Comparison of ENCODE assay signal across 1 cellular context in genomic region chr11:2928605-2929510, GRCh38.
TF ChIP-seq lines count a peak whose summit lies in the region.

Gene PHLDA2 (minus strand): TSS chr11:2929420. CDS start chr11:2929364, 56 bp downstream.

TF ChIP-seq in K562, 482 proteins besides CTCF, POLR2A, EP300 and RAD21 (continued from another document and continues in another):
- TF ChIP-seq GATAD2A (IDR thresholded peaks at IDR 0.05) (no peak; the same call in 1 of the 2 replicates), ZNF668 (CRISPR knock-in tag; IDR thresholded peaks at IDR 0.05) (no peak), FOXO4 (CRISPR knock-in tag; IDR thresholded peaks at IDR 0.05) (no peak), ETS1 (conservative IDR thresholded peaks at IDR 0.05; ENCODE audit: control insufficient read depth, low read depth, low read length) (no peak; the same call in 1 of the 2 replicates), ZC3H4 (CRISPR knock-in tag; IDR thresholded peaks at IDR 0.05; ENCODE audit: borderline replicate concordance) (peak; percentile 57; the same call in 1 of the 2 replicates), KLF13 (tag; IDR thresholded peaks at IDR 0.05; ENCODE audit: borderline replicate concordance, low read depth) (no peak), ZNF76 (CRISPR knock-in tag; IDR thresholded peaks at IDR 0.05; ENCODE audit: borderline replicate concordance) (no peak), ZBTB5 (IDR thresholded peaks at IDR 0.05) (0 out of 2 replicates have a peak, but pooled peaks have one; percentile 20), ZMIZ1 (IDR thresholded peaks at IDR 0.05; ENCODE audit: low read depth in 2 of 2, low read length in 2 of 2) (0 out of 4 replicates have a peak, but pooled peaks of 1 of the 2 experiments have one; percentile 24), AFF1 (IDR thresholded peaks at IDR 0.05; ENCODE audit: low read depth in 1 of 2, partially characterized antibody in 2 of 2) (no peak), MCM3 (IDR thresholded peaks at IDR 0.05) (no peak), PPARD (CRISPR knock-in tag; IDR thresholded peaks at IDR 0.05) (no peak), SNRNP70 (optimal IDR thresholded peaks at IDR 0.05; ENCODE audit: low read depth, low read length) (no peak), HDGF (IDR thresholded peaks at IDR 0.05) (no peak), DDX20 (tag; IDR thresholded peaks at IDR 0.05; ENCODE audit: low read depth) (no peak), BRCA1 (IDR thresholded peaks at IDR 0.05) (no peak), BRCA1 (CRISPR knock-in tag; IDR thresholded peaks at IDR 0.05) (peak; percentile 89; the same call in 1 of the 2 replicates), TAF9B (IDR thresholded peaks at IDR 0.05; ENCODE audit: partially characterized antibody) (no peak), POLR2AphosphoS5 (IDR thresholded peaks at IDR 0.05; ENCODE audit: control insufficient read depth, insufficient read depth, low read depth, low read length) (peak; percentile 87), ZNF316 (IDR thresholded peaks at IDR 0.05) (no peak), NELFE (IDR thresholded peaks at IDR 0.05; ENCODE audit: insufficient read depth, insufficient read length) (peak; percentile 13), EWSR1 (IDR thresholded peaks at IDR 0.05; ENCODE audit: borderline replicate concordance, low read depth, partially characterized antibody) (no peak), ZBED1 (IDR thresholded peaks at IDR 0.05) (0 out of 2 replicates have a peak, but pooled peaks have one; percentile 23), ZBTB33 (CRISPR knock-in tag; IDR thresholded peaks at IDR 0.05) (peak; percentile 69), GTF3C2 (IDR thresholded peaks at IDR 0.05; ENCODE audit: borderline replicate concordance, extremely low read depth, insufficient read length) (no peak), HDAC2 (IDR thresholded peaks at IDR 0.05) (no peak; the same call in 1 of the 2 replicates), YY1 (IDR thresholded peaks at IDR 0.05; ENCODE audit: borderline replicate concordance in 1 of 3, control insufficient read depth in 1 of 3, extremely low read depth in 1 of 3, insufficient read depth in 3 of 3, insufficient read length in 1 of 3, insufficient replicate concordance in 2 of 3, low read depth in 1 of 3, low read length in 2 of 3) (peak in 2 of 3 experiments; percentile 48 to 52), BDP1 (IDR thresholded peaks at IDR 0.05; ENCODE audit: insufficient read depth, insufficient read length) (no peak), ZNF354B (CRISPR knock-in tag; IDR thresholded peaks at IDR 0.05) (no peak), CHD4 (IDR thresholded peaks at IDR 0.05; ENCODE audit: insufficient read depth, insufficient replicate concordance, low read depth, low read length, poor library complexity, severe bottlenecking) (no peak), MAX (CRISPR knock-in tag; IDR thresholded peaks at IDR 0.05) (peak; percentile 87), SMAD3 (CRISPR knock-in tag; conservative IDR thresholded peaks at IDR 0.05) (no peak), IRF1 (CRISPR knock-in tag; IDR thresholded peaks at IDR 0.05; ENCODE audit: borderline replicate concordance) (no peak), TEAD1 (CRISPR knock-in tag; IDR thresholded peaks at IDR 0.05) (0 out of 4 replicates have a peak, but pooled peaks of 1 of the 2 experiments have one; percentile 55), ZNF232 (CRISPR knock-in tag; IDR thresholded peaks at IDR 0.05) (peak; percentile 30; the same call in 1 of the 2 replicates), SRF (CRISPR knock-in tag; IDR thresholded peaks at IDR 0.05) (peak in 1 of 2 experiments; percentile 20; a peak in 1 of 4 replicates), TSC22D4 (tag; IDR thresholded peaks at IDR 0.05) (no peak), PHF8 (IDR thresholded peaks at IDR 0.05; ENCODE audit: borderline replicate concordance, low read length) (peak; percentile 73; the same call in 1 of the 2 replicates), RBBP5 (IDR thresholded peaks at IDR 0.05; ENCODE audit: borderline replicate concordance, insufficient read depth, low read length, poor library complexity, severe bottlenecking) (peak; percentile 57), HNRNPK (IDR thresholded peaks at IDR 0.05; ENCODE audit: low read depth, low read length, poor library complexity, severe bottlenecking) (no peak), MEF2D (tag; conservative IDR thresholded peaks at IDR 0.05; ENCODE audit: low read depth) (no peak), MTA1 (IDR thresholded peaks at IDR 0.05; ENCODE audit: borderline replicate concordance) (no peak), E2F3 (CRISPR knock-in tag; IDR thresholded peaks at IDR 0.05) (no peak), CCAR2 (IDR thresholded peaks at IDR 0.05; ENCODE audit: low read depth, low read length) (no peak), DNMT1 (IDR thresholded peaks at IDR 0.05) (no peak), NFRKB (IDR thresholded peaks at IDR 0.05; ENCODE audit: low read depth) (no peak), TARDBP (IDR thresholded peaks at IDR 0.05) (no peak; the same call in 1 of the 2 replicates), SLC30A9 (CRISPR knock-in tag; IDR thresholded peaks at IDR 0.05) (no peak)
